ENCODE assay signal across 29 cellular contexts in genomic region chr4:6948134-6948460, GRCh38. TPM values are rescaled to one million over a fixed set of nuclear protein-coding genes. Genes with fewer than 3 reads are reported as not detected.
DNase-seq lines count a peak whose midpoint lies in the region; ATAC-seq, FAIRE-seq and TF ChIP-seq lines count a peak whose summit lies in the region.
"Had no signal": no experiment of that assay in that cellular context is flagged by ENCODE, and none has a peak within 500 bp of the region (broad histone marks: within the 10 kb centered on the region; RNA-seq: fewer than 3 reads in every experiment).

No MANE protein-coding gene starts in this region.

- H4K20me1 ChIP-seq in H9 (ENCODE audit: control insufficient read depth, insufficient read depth, insufficient read length) (no peaks in the 10 kb centered on the region), astrocyte (ENCODE audit: insufficient read depth, low read length) (peaks cover 13% of the 10 kb centered on the region)

- H3K36me3 Mint-ChIP-seq in H9 (ENCODE audit: insufficient read depth in 1 of 3, low read depth in 3 of 3) (peaks cover 0 to 4% (median 4%) of the 10 kb centered on the region in 3 experiments; a peak in 4 of 7 replicates), astrocyte (ENCODE audit: low read depth, unreplicated experiment) (peaks cover 3% of the 10 kb centered on the region)
- H3K36me3 Mint-ChIP-seq: immature natural killer cell, T-cell had no signal

- H2BK15ac ChIP-seq in H9 (ENCODE audit: low read depth, low read length) = no peak overlapping the region

- WGBS in H9 (ENCODE audit: extremely low coverage, insufficient read length, low lambda C conversion rate) = no CpG with 5 or more reads among the region's 3 CpGs
- WGBS in liver = 78% methylated on average over 3 of the region's 3 CpGs
- 44 to 69% (median 54%) methylated on average over 3 of the region's 3 CpGs for WGBS in small intestine, 3 donors

- H3K4me3 ChIP-seq in astrocyte (ENCODE audit: insufficient read depth, low read depth, low read length) (no peak overlapping the region), liver (ENCODE audit: low read depth in 1 of 3, low read length in 3 of 3) (no peak overlapping the region), small intestine (ENCODE audit: low read depth in 1 of 2, low read length in 2 of 2) (no peak overlapping the region)
- H3K4me3 ChIP-seq: gastroesophageal sphincter, left lung, MG63, ovary had no signal

- FAIRE-seq in astrocyte (lab: Jason Lieb, UNC) = no peak
- FAIRE-seq in small intestine (lab: Jason Lieb, UNC) = no peak
- no peak for FAIRE-seq in H54 (lab: Jason Lieb, UNC)

- H3K4me1 ChIP-seq in H9 (ENCODE audit: insufficient read depth, low read length) (peaks cover 12% of the 10 kb centered on the region; the same call in 1 of the 2 replicates), astrocyte (ENCODE audit: insufficient read depth, low read length) (peaks cover under 1% of the 10 kb centered on the region), liver (ENCODE audit: control insufficient read depth in 4 of 4, insufficient read depth in 4 of 4, low read length in 3 of 4) (peaks cover 3 to 30% (median 11%) of the 10 kb centered on the region in 4 donors), small intestine (ENCODE audit: control insufficient read depth in 2 of 2, insufficient read depth in 1 of 2, low read depth in 1 of 2, low read length in 1 of 2) (peaks cover 6 to 11% of the 10 kb centered on the region in 2 donors)

- no peaks in the 10 kb centered on the region for H3K79me1 ChIP-seq in H9 (ENCODE audit: insufficient read depth, low read depth, low read length, poor library complexity, severe bottlenecking)

- H3K9ac ChIP-seq in H9 (ENCODE audit: extremely low read depth, insufficient read length, low read length) (no peak overlapping the region), astrocyte (ENCODE audit: low read length) (no peak overlapping the region), liver (ENCODE audit: low read depth in 1 of 2, low read length in 2 of 2) (no peak overlapping the region)

- no peak overlapping the region for H3K4ac ChIP-seq in H9 (ENCODE audit: low read depth, low read length)

- H2BK12ac ChIP-seq in H9 (ENCODE audit: insufficient read length, low read depth, low read length) = no peak overlapping the region

- H3K9me3 ChIP-seq in H9 (ENCODE audit: control insufficient read depth, low read depth, low read length) (no peaks in the 10 kb centered on the region), astrocyte (ENCODE audit: insufficient read depth, low read depth, low read length) (no peaks in the 10 kb centered on the region), liver (ENCODE audit: control insufficient read depth in 4 of 4, low read length in 3 of 4) (no peaks in the 10 kb centered on the region), small intestine (ENCODE audit: control insufficient read depth, low read depth) (no peaks in the 10 kb centered on the region)
- H3K9me3 ChIP-seq: gastroesophageal sphincter, left lung, MG63, ovary had no signal

- H3K27me3 Mint-ChIP-seq in H9 (ENCODE audit: low read depth) (no peaks in the 10 kb centered on the region), astrocyte (ENCODE audit: low read depth, unreplicated experiment) (no peaks in the 10 kb centered on the region)
- H3K27me3 Mint-ChIP-seq: activated CD8-positive, alpha-beta T cell treated with anti-CD3 and anti-CD28 coated beads for 36 hours; activated naive CD8-positive, alpha-beta T cell treated with anti-CD3 and anti-CD28 coated beads for 36 hours; central memory CD8-positive, alpha-beta T cell; T-cell had no signal

- no peak overlapping the region for H2BK5ac ChIP-seq in H9 (ENCODE audit: insufficient read length, low read length)

- H3K27ac Mint-ChIP-seq in H9 (peak overlapping the region in 2 of 3 experiments; percentile 65 to 69; a peak in 2 of 7 replicates), astrocyte (ENCODE audit: unreplicated experiment) (peak overlapping the region; percentile 41)
- H3K27ac Mint-ChIP-seq: activated CD8-positive, alpha-beta T cell treated with anti-CD3 and anti-CD28 coated beads for 36 hours; activated naive CD8-positive, alpha-beta T cell treated with anti-CD3 and anti-CD28 coated beads for 36 hours had no signal

- H3K36me3 ChIP-seq in astrocyte (ENCODE audit: insufficient read depth, low read length) (no peaks in the 10 kb centered on the region), liver (ENCODE audit: control insufficient read depth in 4 of 4, insufficient read depth in 3 of 4, low read depth in 1 of 4, low read length in 3 of 4) (no peaks in the 10 kb centered on the region), small intestine (ENCODE audit: control insufficient read depth in 2 of 2, insufficient read depth in 2 of 2, low read length in 2 of 2) (no peaks in the 10 kb centered on the region)
- H3K36me3 ChIP-seq: MG63, ovary had no signal

- no peak overlapping the region for H3T11ph ChIP-seq in H9 (ENCODE audit: low read length)

- TF ChIP-seq RAD21 in liver (IDR thresholded peaks at IDR 0.05) = no peak

- no peak overlapping the region for H3K18ac ChIP-seq in H9 (ENCODE audit: insufficient read length, low read depth, low read length)

- H3K27ac ChIP-seq in H9 (ENCODE audit: insufficient read length, low read depth, low read length) (no peak overlapping the region), astrocyte (ENCODE audit: low read depth, low read length) (no peak overlapping the region), liver (ENCODE audit: low read depth in 1 of 2, low read length in 2 of 2) (peak overlapping the region; percentile 40 to 64), small intestine (ENCODE audit: low read depth in 1 of 2, low read length in 1 of 2) (peak overlapping the region; percentile 64 to 76)
- H3K27ac ChIP-seq: gastroesophageal sphincter, left lung, ovary, RWPE1 had no signal

- H3K23me2 ChIP-seq in H9 (ENCODE audit: insufficient read length, low read depth, low read length, poor library complexity, severe bottlenecking) = peaks cover 5% of the 10 kb centered on the region

- H3K4me2 ChIP-seq in H9 (ENCODE audit: insufficient read depth, insufficient read length, low read length) (no peak overlapping the region), astrocyte (ENCODE audit: low read length) (no peak overlapping the region)

- TF ChIP-seq CTCF in H9 (conservative IDR thresholded peaks at IDR 0.05) (no peak), astrocyte (IDR thresholded peaks at IDR 0.05; ENCODE audit: insufficient read depth, low read depth, low read length) (no peak), liver (IDR thresholded peaks at IDR 0.05; ENCODE audit: low read depth, low read length, missing input control) (no peak)

- H2BK120ac ChIP-seq in H9 (ENCODE audit: low read depth, low read length, poor library complexity, severe bottlenecking) = no peak overlapping the region

- TF ChIP-seq POLR2A in H54 (IDR thresholded peaks at IDR 0.05; ENCODE audit: low read depth, low read length) = no peak

- no peak overlapping the region for H3K56ac ChIP-seq in H9 (ENCODE audit: insufficient read length, low read depth, low read length)

- H4K5ac ChIP-seq in H9 (ENCODE audit: insufficient read length, low read depth, low read length) = no peak overlapping the region

- ATAC-seq in HG03280 (IDR thresholded peaks at IDR 0.05; ENCODE audit: unreplicated experiment) = no peak
- ATAC-seq: activated CD8-positive, alpha-beta T cell treated with anti-CD3 and anti-CD28 coated beads for 36 hours; gastroesophageal sphincter; T-cell had no signal

- H3K23ac ChIP-seq in H9 (ENCODE audit: insufficient read length, low read depth, low read length) = no peak overlapping the region

- no peak overlapping the region for H4K91ac ChIP-seq in H9 (ENCODE audit: insufficient read length, low read depth, low read length)

- no peak overlapping the region for H3K14ac ChIP-seq in H9 (ENCODE audit: insufficient read depth, low read length)

- DNase-seq in H9 (no peak), astrocyte (ENCODE audit: low read depth) (no peak), small intestine (no peak), H54 (ENCODE audit: insufficient read length, low spot score) (no peak), NOMO-1 treated with DMSO at 0.1 percent for 48 hours (lab: John Stamatoyannopoulos, UW; ENCODE audit: unreplicated experiment) (no peak)
- DNase-seq: activated CD8-positive, alpha-beta T cell treated with anti-CD3 and anti-CD28 coated beads for 36 hours; activated effector memory CD4-positive, alpha-beta T cell treated with Interleukin-2 at 50 U/mL for 16 hours; activated naive CD8-positive, alpha-beta T cell treated with anti-CD3 and anti-CD28 coated beads for 36 hours; DMS 273 treated with DMSO at 0.1 percent for 48 hours; H7; hypothalamus; immature natural killer cell; KG1; left lung; MG63; NCI-H1105 treated with DMSO at 0.1 percent for 48 hours; NCI-H2029; NCI-H226; NCI-H748 treated with DMSO at 0.1 percent for 48 hours; ovary; stimulated activated CD4-positive, alpha-beta T cell treated with anti-CD3 and anti-CD28 coated beads, Interleukin-2, amount 100 ng/mL, for 24 hours; substantia nigra; T-cell had no signal

- H3K79me2 ChIP-seq in H9 (ENCODE audit: insufficient read depth, low read length) = no peaks in the 10 kb centered on the region
- H3K79me2 ChIP-seq in astrocyte (ENCODE audit: insufficient read depth, low read length) = peaks cover 3% of the 10 kb centered on the region

- H3K9me3 Mint-ChIP-seq in H9 = peaks cover 0 to 5% of the 10 kb centered on the region in 2 experiments; a peak in 4 of 5 replicates
- H3K9me3 Mint-ChIP-seq in astrocyte (ENCODE audit: unreplicated experiment) = no peaks in the 10 kb centered on the region
- H3K9me3 Mint-ChIP-seq: activated CD8-positive, alpha-beta T cell treated with anti-CD3 and anti-CD28 coated beads for 36 hours; activated naive CD8-positive, alpha-beta T cell treated with anti-CD3 and anti-CD28 coated beads for 36 hours; central memory CD8-positive, alpha-beta T cell; immature natural killer cell; T-cell had no signal

- H3K4me3 Mint-ChIP-seq in H9 (no peak overlapping the region), astrocyte (ENCODE audit: unreplicated experiment) (no peak overlapping the region)
- H3K4me3 Mint-ChIP-seq: activated CD8-positive, alpha-beta T cell treated with anti-CD3 and anti-CD28 coated beads for 36 hours; activated naive CD8-positive, alpha-beta T cell treated with anti-CD3 and anti-CD28 coated beads for 36 hours; CD14-positive monocyte; central memory CD8-positive, alpha-beta T cell; immature natural killer cell; T-cell had no signal

- peaks cover 38 to 46% of the 10 kb centered on the region in 2 experiments for H3K4me1 Mint-ChIP-seq in H9
- H3K4me1 Mint-ChIP-seq in astrocyte (ENCODE audit: low read depth, unreplicated experiment) = peaks cover 23% of the 10 kb centered on the region

- no peak overlapping the region for H4K8ac ChIP-seq in H9 (replicated peaks; ENCODE audit: insufficient read length, low read depth, low read length)

- H2AK5ac ChIP-seq in H9 (ENCODE audit: insufficient read length, low read length) = no peak overlapping the region

- H3K27me3 ChIP-seq in H9 (ENCODE audit: insufficient read depth, low read length) (no peaks in the 10 kb centered on the region), astrocyte (ENCODE audit: insufficient read depth, low read length) (no peaks in the 10 kb centered on the region), liver (ENCODE audit: control insufficient read depth in 4 of 4, insufficient read depth in 4 of 4, low read length in 3 of 4) (no peaks in the 10 kb centered on the region), small intestine (ENCODE audit: control insufficient read depth in 2 of 2, insufficient read depth in 2 of 2, low read length in 2 of 2) (no peaks in the 10 kb centered on the region)
- H3K27me3 ChIP-seq: gastroesophageal sphincter, left lung, MG63, ovary had no signal

- no peak overlapping the region for H2AFZ ChIP-seq in H9 (ENCODE audit: low read length)
- H2AFZ ChIP-seq in astrocyte (ENCODE audit: low read depth, low read length) = no peak overlapping the region

- no peak overlapping the region for H2BK20ac ChIP-seq in H9 (ENCODE audit: low read depth, low read length, poor library complexity, severe bottlenecking)

RNA-seq across cellular contexts. Expression of gene TBC1D14, which starts 38.5 kb away (rescaled TPM):
- total RNA-seq in H9 (2021) (44.5 and 50.2 TPM in 2 replicates), astrocyte (25.8 and 30.4 TPM in 2 replicates), liver (10 to 100 TPM; 22.2 to 45.2 TPM)
- polyA plus RNA-seq in liver (10 to 100 TPM; 10.0 to 23.2 TPM), small intestine (10 to 100 TPM; 16.8 to 31.5 (median 18.9) TPM)

Comparison
In these comparisons a context has a peak if more than half of its experiments do, and no peak if none do; other contexts are left out.
1. H3K27ac ChIP-seq: peak in liver (2 of 2) and small intestine (2 of 2); none in H9 (single experiment) and astrocyte (single experiment).